Comparison of ENCODE assay signal across 17 cellular contexts in genomic region chr1:174812026-174812425, GRCh38.
"Had no signal": no experiment of that assay in that cellular context is flagged by ENCODE, and none has a peak within 500 bp of the region (broad histone marks: within the 10 kb centered on the region; RNA-seq: fewer than 3 reads in every experiment).

No MANE protein-coding gene starts in this region.

- H3K27me3 ChIP-seq: right atrium auricular region had no signal

- H3K27ac Mint-ChIP-seq: activated naive CD8-positive, alpha-beta T cell treated with anti-CD3 and anti-CD28 coated beads, Interleukin-2, amount 10 ng/mL, durations not matched to agents 7 days and 5 days; activated T-helper 1 cell treated with anti-CD3 and anti-CD28 coated beads, Interleukin-12 subunit alpha, Interleukin-12 subunit beta, Interleukin-2, Interleukin-4 antibody, amounts not matched to agents 30 ng/mL and 10 ng/mL and 1 ng/mL, durations not matched to agents 14 hours and 24 hours and 36 hours; dendritic cell treated with granulocyte-macrophage colony-stimulating factor and Interleukin-4, amounts not matched to agents 40 ng/mL and 50 ng/mL, for 4 days; nephron progenitor cell; type B pancreatic cell had no signal

- H3K4me3 Mint-ChIP-seq: activated naive CD8-positive, alpha-beta T cell treated with anti-CD3 and anti-CD28 coated beads, Interleukin-2, amount 10 ng/mL, durations not matched to agents 7 days and 5 days; activated T-helper 1 cell treated with anti-CD3 and anti-CD28 coated beads, Interleukin-12 subunit alpha, Interleukin-12 subunit beta, Interleukin-2, Interleukin-4 antibody, amounts not matched to agents 30 ng/mL and 10 ng/mL and 1 ng/mL, durations not matched to agents 14 hours and 24 hours and 36 hours; dendritic cell treated with granulocyte-macrophage colony-stimulating factor and Interleukin-4, amounts not matched to agents 40 ng/mL and 50 ng/mL, for 4 days; effector memory CD8-positive, alpha-beta T cell; nephron progenitor cell; type B pancreatic cell had no signal

- H3K9me3 ChIP-seq: right atrium auricular region had no signal

- H3K9me3 Mint-ChIP-seq: activated naive CD8-positive, alpha-beta T cell treated with anti-CD3 and anti-CD28 coated beads, Interleukin-2, amount 10 ng/mL, durations not matched to agents 7 days and 5 days; activated T-helper 1 cell treated with anti-CD3 and anti-CD28 coated beads, Interleukin-12 subunit alpha, Interleukin-12 subunit beta, Interleukin-2, Interleukin-4 antibody, amounts not matched to agents 30 ng/mL and 10 ng/mL and 1 ng/mL, durations not matched to agents 14 hours and 24 hours and 36 hours; dendritic cell treated with granulocyte-macrophage colony-stimulating factor and Interleukin-4, amounts not matched to agents 40 ng/mL and 50 ng/mL, for 4 days; effector memory CD8-positive, alpha-beta T cell; nephron progenitor cell; type B pancreatic cell had no signal

- H3K4me3 ChIP-seq: right atrium auricular region, skin epidermis had no signal

- H3K27ac ChIP-seq: epithelial cell of prostate, right atrium auricular region, skin epidermis had no signal

- H3K27me3 Mint-ChIP-seq: activated naive CD8-positive, alpha-beta T cell treated with anti-CD3 and anti-CD28 coated beads, Interleukin-2, amount 10 ng/mL, durations not matched to agents 7 days and 5 days; dendritic cell treated with granulocyte-macrophage colony-stimulating factor and Interleukin-4, amounts not matched to agents 40 ng/mL and 50 ng/mL, for 4 days; effector memory CD8-positive, alpha-beta T cell; type B pancreatic cell had no signal

- H3K36me3 Mint-ChIP-seq: type B pancreatic cell had no signal

- DNase-seq: activated CD4-positive, CD25-positive, alpha-beta regulatory T cell treated with anti-CD3 and anti-CD28 coated beads, Interleukin-2, amount 50 U/mL, for 72 hours; activated naive CD8-positive, alpha-beta T cell treated with anti-CD3 and anti-CD28 coated beads, Interleukin-2, amount 10 ng/mL, durations not matched to agents 7 days and 5 days; effector memory CD8-positive, alpha-beta T cell; head of caudate nucleus; kidney glomerular epithelial cell; nephron progenitor cell; occipital lobe; stimulated activated CD4-positive, alpha-beta T cell treated with anti-CD3 and anti-CD28 coated beads, Interleukin-4, amount 100 ng/mL, for 24 hours; stimulated activated naive CD4-positive, alpha-beta T cell treated with Interleukin-2 at 50 U/mL for 16 hours; substantia nigra; T-helper 9 cell had no signal

- H3K36me3 ChIP-seq: right atrium auricular region had no signal

- ATAC-seq: effector memory CD8-positive, alpha-beta T cell had no signal
